Comparison of ENCODE assay signal across 18 cellular contexts in genomic region chr18:35203001-35203553, GRCh38. TPM values are rescaled to one million over a fixed set of nuclear protein-coding genes. Genes with fewer than 3 reads are reported as not detected.
DNase-seq lines count a peak whose midpoint lies in the region; ATAC-seq and TF ChIP-seq lines count a peak whose summit lies in the region.
"Had no signal": no experiment of that assay in that cellular context is flagged by ENCODE, and none has a peak within 500 bp of the region (broad histone marks: within the 10 kb centered on the region; RNA-seq: fewer than 3 reads in every experiment).

No MANE protein-coding gene starts in this region.

- no peak for ATAC-seq in esophagus mucosa
- ATAC-seq: effector memory CD8-positive, alpha-beta T cell had no signal

- 11 to 12% methylated on average over 4 of the region's 4 CpGs for WGBS in GM23248 (ENCODE audit: low coverage in 1 of 2, low lambda C conversion rate in 2 of 2, missing lambda C conversion rate in 2 of 2), 2 experiments
- 74% methylated on average over 3 of the region's 4 CpGs for WGBS in mesenchymal stem cell

- no peak overlapping the region for H3K4me3 ChIP-seq in AG10803 (ENCODE audit: low read length)
- H3K4me3 ChIP-seq in GM23248 = no peak overlapping the region
- H3K4me3 ChIP-seq in astrocyte of the spinal cord (ENCODE audit: low read depth, low read length) = no peak overlapping the region
- no peak overlapping the region for H3K4me3 ChIP-seq in mesenchymal stem cell (ENCODE audit: insufficient read depth in 1 of 2, low read depth in 1 of 2, low read length in 2 of 2)

- H3K4me2 ChIP-seq in GM23248 (ENCODE audit: unreplicated experiment) = no peak overlapping the region
- no peak overlapping the region for H3K4me2 ChIP-seq in mesenchymal stem cell (ENCODE audit: low read length, poor library complexity, severe bottlenecking)

- H2BK5ac ChIP-seq in mesenchymal stem cell (ENCODE audit: low read depth, low read length, poor library complexity, severe bottlenecking) = no peak overlapping the region

- no peak overlapping the region for H3K18ac ChIP-seq in mesenchymal stem cell (ENCODE audit: low read depth in 1 of 2, low read length in 2 of 2)

- H3K9ac ChIP-seq in GM23248 = no peak overlapping the region
- H3K9ac ChIP-seq in mesenchymal stem cell (ENCODE audit: low read length) = peak overlapping the region; percentile 45

- no peak overlapping the region for H2BK12ac ChIP-seq in mesenchymal stem cell (ENCODE audit: low read length in 2 of 2)

- H4K91ac ChIP-seq in mesenchymal stem cell (ENCODE audit: low read length) = no peak overlapping the region

- in situ Hi-C loops in GM23248 (cut with MboI) (no loop called here), astrocyte of the spinal cord (cut with HindIII; ENCODE audit: low sequenced_read_pairs) (no loop called here)

- H2BK120ac ChIP-seq in mesenchymal stem cell (ENCODE audit: low read depth, low read length) = no peak overlapping the region

- H2BK15ac ChIP-seq in mesenchymal stem cell (ENCODE audit: low read depth, poor library complexity, severe bottlenecking) = no peak overlapping the region

- H3K36me3 ChIP-seq in GM23248 (ENCODE audit: low read depth) = no peaks in the 10 kb centered on the region
- no peaks in the 10 kb centered on the region for H3K36me3 ChIP-seq in mesenchymal stem cell (ENCODE audit: control insufficient read depth in 1 of 2, insufficient read depth in 2 of 2, low read depth in 1 of 2, low read length in 2 of 2)

- TF ChIP-seq CTCF in AG10803 (conservative IDR thresholded peaks at IDR 0.05; ENCODE audit: low read length) = no peak
- no peak for TF ChIP-seq CTCF in astrocyte of the spinal cord (IDR thresholded peaks at IDR 0.05; ENCODE audit: low read depth, low read length)

- no peaks in the 10 kb centered on the region for H3K79me2 ChIP-seq in GM23248 (ENCODE audit: insufficient read depth)

- no peaks in the 10 kb centered on the region for H4K20me1 ChIP-seq in GM23248 (ENCODE audit: insufficient read depth)

- H3K79me1 ChIP-seq in mesenchymal stem cell (replicated peaks; ENCODE audit: low read length, poor library complexity, severe bottlenecking) = no peaks in the 10 kb centered on the region

- H3K27me3 ChIP-seq in GM23248 (replicated peaks; ENCODE audit: insufficient read depth) (no peaks in the 10 kb centered on the region), mesenchymal stem cell (ENCODE audit: control insufficient read depth in 1 of 2, insufficient read depth in 1 of 2, low read length in 2 of 2) (no peaks in the 10 kb centered on the region)

- H3K27ac ChIP-seq in GM23248 (no peak overlapping the region), mesenchymal stem cell (ENCODE audit: low read length, poor library complexity, severe bottlenecking) (no peak overlapping the region)

- DNase-seq in AG10803 (ENCODE audit: low read depth) (peak; percentile 78), GM23248 (peak; percentile 13), astrocyte of the spinal cord (ENCODE audit: low read depth, low spot score) (peak; percentile 24), mesenchymal stem cell (peak; percentile 3), NCI-H2227 treated with DMSO at 0.1 percent for 48 hours (lab: John Stamatoyannopoulos, UW) (no peak), putamen (ENCODE audit: low spot score) (no peak)
- no peak for DNase-seq in activated CD4-positive, alpha-beta T cell treated with anti-CD3 and anti-CD28 coated beads for 48 hours
- DNase-seq: activated CD4-positive, alpha-beta T cell treated with anti-CD3 and anti-CD28 coated beads, Interleukin-2, amount 50 U/mL, for 4 hours; activated gamma-delta T cell treated with Interleukin-2 at 50 U/mL for 16 hours; amygdala; CD4-positive, alpha-beta T cell; DMS79 treated with DMSO at 0.1 percent for 48 hours; effector memory CD8-positive, alpha-beta T cell; NCI-H1048; NCI-H2081; NCI-H524 treated with DMSO at 0.1 percent for 48 hours; SHP77 treated with DMSO at 0.1 percent for 48 hours had no signal

- no peak overlapping the region for H3K4ac ChIP-seq in mesenchymal stem cell (ENCODE audit: low read depth in 1 of 2, low read length in 2 of 2)

- H4K8ac ChIP-seq in mesenchymal stem cell (ENCODE audit: low read length) = no peak overlapping the region

- H3K4me1 ChIP-seq in GM23248 (ENCODE audit: insufficient read depth) (no peaks in the 10 kb centered on the region), mesenchymal stem cell (ENCODE audit: control insufficient read depth, insufficient read depth, low read depth, low read length) (no peaks in the 10 kb centered on the region)

- no peak overlapping the region for H3K14ac ChIP-seq in mesenchymal stem cell (ENCODE audit: low read length in 2 of 2)

- peak overlapping the region; percentile 58; the same call in 1 of the 2 replicates for H2AFZ ChIP-seq in GM23248
- no peak overlapping the region for H2AFZ ChIP-seq in mesenchymal stem cell (ENCODE audit: low read depth, low read length)

- no peaks in the 10 kb centered on the region for H3K9me3 ChIP-seq in GM23248 (ENCODE audit: low read depth)
- peaks cover 15% of the 10 kb centered on the region for H3K9me3 ChIP-seq in mesenchymal stem cell (ENCODE audit: control insufficient read depth, low read length)

- no peak overlapping the region for H3K23ac ChIP-seq in mesenchymal stem cell (ENCODE audit: low read length in 2 of 2)

- H3F3A ChIP-seq in GM23248 (ENCODE audit: insufficient read depth) = no peaks in the 10 kb centered on the region

- no peaks in the 10 kb centered on the region for H3K9me2 ChIP-seq in GM23248 (ENCODE audit: insufficient read depth)

- H2AK5ac ChIP-seq in mesenchymal stem cell (ENCODE audit: low read length, severe bottlenecking) = no peak overlapping the region

RNA-seq across cellular contexts. Expression of gene ZNF397, which starts 37.8 kb away (rescaled TPM):
- total RNA-seq in GM23248 (2014; rRNA removed; shearing (Covaris generic)) = 8.7 and 10.6 TPM in 2 replicates
- 6.5 and 8.2 TPM in 2 replicates for polyA plus RNA-seq in GM23248 (2016; fragmentation: Nextera tagmentation; extraction: Ambion mirVana)
- 4.0 TPM for polyA plus RNA-seq in mesenchymal stem cell (2013, experiment 1 of 2)
- 3.6 TPM for polyA plus RNA-seq in mesenchymal stem cell (2013, experiment 2 of 2)
- 9.0 TPM for total RNA-seq in esophagus mucosa

Comparison
In these comparisons a context has a peak if more than half of its experiments do, and no peak if none do; other contexts are left out.
1. DNase-seq: peak in AG10803 (single experiment), GM23248 (single experiment), astrocyte of the spinal cord (single experiment) and mesenchymal stem cell (single experiment); none in activated CD4-positive, alpha-beta T cell treated with anti-CD3 and anti-CD28 coated beads for 48 hours (single experiment), NCI-H2227 treated with DMSO at 0.1 percent for 48 hours (single experiment) and putamen (single experiment).